Comparison of ENCODE assay signal across 25 cellular contexts in genomic region chr2:16401761-16402300, GRCh38.
A peak's percentile ranks its signal among the peaks of the same experiment; 100 is the strongest.
DNase-seq lines count a peak whose midpoint lies in the region; ATAC-seq, FAIRE-seq and TF ChIP-seq lines count a peak whose summit lies in the region.
"Had no signal": no experiment of that assay in that cellular context is flagged by ENCODE, and none has a peak within 500 bp of the region (broad histone marks: within the 10 kb centered on the region; RNA-seq: fewer than 3 reads in every experiment).

No MANE protein-coding gene starts in this region.

- no TSS peak for BruUV-seq in Caco-2 (replicated peaks; lab: Mats Ljungman, UMichigan)

- H3K18ac ChIP-seq in H1 (ENCODE audit: extremely low read depth, low read length): no peak overlapping the region

- H4K20me1 ChIP-seq in H1 (replicated peaks in 1 of 2; ENCODE audit: control insufficient read depth in 1 of 2, insufficient read depth in 2 of 2, low read length in 2 of 2): no peaks in the 10 kb centered on the region
- H4K20me1 ChIP-seq: BLaER1 had no signal

- TF ChIP-seq CTCF in Caco-2 (IDR thresholded peaks at IDR 0.05; ENCODE audit: insufficient read depth in 1 of 2, low read depth in 1 of 2, low read length in 1 of 2, severe bottlenecking in 1 of 2, unreplicated experiment in 1 of 2) (no peak), H1 (IDR thresholded peaks at IDR 0.05; ENCODE audit: control extremely low read depth in 1 of 3, insufficient read depth in 1 of 3, low read depth in 1 of 3, low read length in 3 of 3) (no peak), mesothelial cell of epicardium (IDR thresholded peaks at IDR 0.05; ENCODE audit: unreplicated experiment) (no peak)

- CTCF ChIA-PET in Caco-2 (lab: Charles Lee) (no interaction called here), H1 (lab: Charles Lee; ENCODE audit: partially characterized antibody) (interaction anchor here (0.9 to 1.8 kb wide), 2 partner anchors 15 to 27 kb away, joined by 3 to 6 read pairs; no protein-coding TSS in a partner anchor)

- H3K23me2 ChIP-seq in H1 (ENCODE audit: low read depth, low read length): no peaks in the 10 kb centered on the region

- TF ChIP-seq EP300 in H1 (IDR thresholded peaks at IDR 0.05; ENCODE audit: borderline replicate concordance in 1 of 2, low read depth in 2 of 2, low read length in 2 of 2): no peak

- intact Hi-C loops in Caco-2 (cut with micrococcal nuclease; ENCODE audit: unreplicated experiment): no loop called here

- peak; percentile 11 for ATAC-seq in stimulated activated effector memory CD8-positive, alpha-beta T cell treated with anti-CD3 and anti-CD28 coated beads, Interleukin-12 subunit alpha, Interleukin-12 subunit beta, amount 100 ng/mL, for 72 hours
- ATAC-seq: GM12878 had no signal

- H2BK5ac ChIP-seq in H1 (ENCODE audit: low read depth, low read length): no peak overlapping the region

- H3K36me3 ChIP-seq in Caco-2 (ENCODE audit: control insufficient read depth, insufficient read depth, low read length) (peaks cover 2% of the 10 kb centered on the region; the same call in 1 of the 2 replicates), H1 (ENCODE audit: control insufficient read depth in 2 of 4, insufficient read depth in 4 of 4, low read length in 3 of 4) (no peaks in the 10 kb centered on the region)
- H3K36me3 ChIP-seq: BLaER1 had no signal

- no peak overlapping the region for H3K27ac ChIP-seq in H1 (ENCODE audit: low read depth, low read length)
- H3K27ac ChIP-seq: BLaER1 had no signal

- H3K56ac ChIP-seq in H1 (replicated peaks; ENCODE audit: insufficient read length, low read depth, low read length): no peak overlapping the region

- no peak overlapping the region for H4K5ac ChIP-seq in H1 (ENCODE audit: insufficient read length, low read depth, low read length)

- H3K4me3 ChIP-seq in Caco-2 (ENCODE audit: low read depth, low read length) (no peak overlapping the region), H1 (ENCODE audit: extremely low read depth in 1 of 4, insufficient read depth in 2 of 4, low read depth in 3 of 4, low read length in 4 of 4) (no peak overlapping the region)
- H3K4me3 ChIP-seq: BLaER1, GM12878 had no signal

- H3K27me3 ChIP-seq in Caco-2 (replicated peaks; ENCODE audit: control insufficient read depth, insufficient read depth, low read length): no peaks in the 10 kb centered on the region
- no peaks in the 10 kb centered on the region for H3K27me3 ChIP-seq in H1 (replicated peaks in 1 of 4; ENCODE audit: control insufficient read depth in 3 of 4, extremely low read depth in 1 of 4, insufficient read depth in 3 of 4, low read length in 3 of 4)
- H3K27me3 ChIP-seq: BLaER1 had no signal

- H3K14ac ChIP-seq in H1 (ENCODE audit: insufficient read length): no peak overlapping the region

- no peaks in the 10 kb centered on the region for H3K79me2 ChIP-seq in H1 (ENCODE audit: control insufficient read depth in 1 of 2, insufficient read depth in 2 of 2, low read length in 2 of 2)

- DNase-seq in Caco-2 (no peak), H1 (ENCODE audit: low read depth in 1 of 2, low spot score in 2 of 2) (no peak), Ammon's horn (ENCODE audit: low spot score) (no peak), NCI-H226 (no peak), mesothelial cell of epicardium (ENCODE audit: low spot score in 2 of 2, unreplicated experiment in 2 of 2) (no peak)
- DNase-seq in stimulated activated effector memory CD8-positive, alpha-beta T cell treated with anti-CD3 and anti-CD28 coated beads, Interleukin-12 subunit alpha, Interleukin-12 subunit beta, amount 100 ng/mL, for 72 hours (ENCODE audit: low spot score in 2 of 2): no peak
- DNase-seq in activated CD4-positive, alpha-beta T cell treated with anti-CD3 and anti-CD28 coated beads for 4 hours: no peak
- DNase-seq: 8988T; ACHN; C1 segment of cervical spinal cord; Calu3; CD4-positive, alpha-beta memory T cell; CD4-positive, CD25-positive, alpha-beta regulatory T cell; CD8-positive, alpha-beta memory T cell; COR-L47; DMS79 treated with DMSO at 0.1 percent for 48 hours had no signal

- TF ChIP-seq RAD21 in H1 (IDR thresholded peaks at IDR 0.05 in 1 of 2, conservative IDR thresholded peaks at IDR 0.05 in 1 of 2; ENCODE audit: low read depth in 2 of 2, low read length in 2 of 2): no peak

- peaks cover 19% of the 10 kb centered on the region for H3K9me3 Mint-ChIP-seq in Caco-2 (ENCODE audit: unreplicated experiment)
- H3K9me3 Mint-ChIP-seq in stimulated activated effector memory CD8-positive, alpha-beta T cell treated with anti-CD3 and anti-CD28 coated beads, Interleukin-12 subunit alpha, Interleukin-12 subunit beta, amount 100 ng/mL, for 72 hours: no peaks in the 10 kb centered on the region
- H3K9me3 Mint-ChIP-seq in mesothelial cell of epicardium: peaks cover 7% of the 10 kb centered on the region
- H3K9me3 Mint-ChIP-seq: CD14-positive monocyte; CD4-positive, CD25-positive, alpha-beta regulatory T cell had no signal

- H3K79me1 ChIP-seq in H1 (ENCODE audit: low read depth, low read length): no peaks in the 10 kb centered on the region

- H3K4me2 ChIP-seq in H1 (ENCODE audit: insufficient read depth in 1 of 2, low read depth in 2 of 2, low read length in 2 of 2): no peak overlapping the region
- H3K4me2 ChIP-seq: BLaER1 had no signal

- H2BK12ac ChIP-seq in H1 (ENCODE audit: low read depth, low read length): no peak overlapping the region

- 92% methylated on average over 6 of the region's 7 CpGs; no CpG with 5 or more reads in 1 of the 2 experiments for WGBS in H1 (ENCODE audit: extremely low coverage in 1 of 2, insufficient coverage in 1 of 2, insufficient read length in 1 of 2, insufficient replicate concordance in 2 of 2, low coverage in 1 of 2, low lambda C conversion rate in 2 of 2, missing lambda C conversion rate in 1 of 2), 2 experiments

- H3K36me3 Mint-ChIP-seq in Caco-2 (ENCODE audit: insufficient read depth, unreplicated experiment) (peaks cover 6% of the 10 kb centered on the region), mesothelial cell of epicardium (no peaks in the 10 kb centered on the region)
- no peaks in the 10 kb centered on the region for H3K36me3 Mint-ChIP-seq in stimulated activated effector memory CD8-positive, alpha-beta T cell treated with anti-CD3 and anti-CD28 coated beads, Interleukin-12 subunit alpha, Interleukin-12 subunit beta, amount 100 ng/mL, for 72 hours
- H3K36me3 Mint-ChIP-seq: CD14-positive monocyte; CD4-positive, alpha-beta memory T cell; CD4-positive, CD25-positive, alpha-beta regulatory T cell; CD8-positive, alpha-beta memory T cell had no signal

- no peak overlapping the region for H2AFZ ChIP-seq in H1 (ENCODE audit: low read length)

- no peak for TF ChIP-seq POLR2A in H1 (IDR thresholded peaks at IDR 0.05; ENCODE audit: control extremely low read depth in 1 of 2, low read depth in 2 of 2, low read length in 2 of 2)

- H3K27me3 Mint-ChIP-seq in Caco-2 (ENCODE audit: insufficient read depth, unreplicated experiment): no peaks in the 10 kb centered on the region
- no peaks in the 10 kb centered on the region for H3K27me3 Mint-ChIP-seq in mesothelial cell of epicardium (ENCODE audit: low read depth)
- H3K27me3 Mint-ChIP-seq: B cell; CD4-positive, alpha-beta memory T cell; CD4-positive, CD25-positive, alpha-beta regulatory T cell; CD8-positive, alpha-beta memory T cell had no signal

- peak overlapping the region; percentile 50 for H3K27ac Mint-ChIP-seq in Caco-2 (ENCODE audit: unreplicated experiment)
- H3K27ac Mint-ChIP-seq in stimulated activated effector memory CD8-positive, alpha-beta T cell treated with anti-CD3 and anti-CD28 coated beads, Interleukin-12 subunit alpha, Interleukin-12 subunit beta, amount 100 ng/mL, for 72 hours: no peak overlapping the region
- H3K27ac Mint-ChIP-seq in mesothelial cell of epicardium: no peak overlapping the region
- H3K27ac Mint-ChIP-seq: B cell; CD14-positive monocyte; CD4-positive, alpha-beta memory T cell; CD4-positive, CD25-positive, alpha-beta regulatory T cell; CD8-positive, alpha-beta memory T cell had no signal

- H3K9me3 ChIP-seq in Caco-2 (0 out of 2 replicates have a peak, but pooled peaks cover 7% of the 10 kb centered on the region), H1 (ENCODE audit: insufficient read depth in 2 of 2, low read depth in 1 of 2, low read length in 1 of 2) (no peaks in the 10 kb centered on the region)
- H3K9me3 ChIP-seq: BLaER1 had no signal

- POLR2A ChIA-PET in Caco-2 (lab: Charles Lee) (no interaction called here), H1 (lab: Charles Lee; ENCODE audit: partially characterized antibody) (no interaction called here)

- H2BK15ac ChIP-seq in H1 (ENCODE audit: low read length): 0 out of 2 replicates have a peak overlapping the region, but pooled peaks have one; percentile 49

- H3K4me3 Mint-ChIP-seq in Caco-2 (ENCODE audit: unreplicated experiment): no peak overlapping the region
- no peak overlapping the region for H3K4me3 Mint-ChIP-seq in stimulated activated effector memory CD8-positive, alpha-beta T cell treated with anti-CD3 and anti-CD28 coated beads, Interleukin-12 subunit alpha, Interleukin-12 subunit beta, amount 100 ng/mL, for 72 hours
- no peak overlapping the region for H3K4me3 Mint-ChIP-seq in mesothelial cell of epicardium
- H3K4me3 Mint-ChIP-seq: B cell; CD14-positive monocyte; CD4-positive, alpha-beta memory T cell; CD4-positive, CD25-positive, alpha-beta regulatory T cell; CD8-positive, alpha-beta memory T cell had no signal

- H3K23ac ChIP-seq in H1 (ENCODE audit: insufficient read length): no peak overlapping the region

- H2AK5ac ChIP-seq in H1 (ENCODE audit: low read depth, low read length): no peak overlapping the region

- H3K9ac ChIP-seq in H1 (replicated peaks in 1 of 4; ENCODE audit: extremely low read depth in 1 of 4, low read depth in 3 of 4, low read length in 3 of 4): no peak overlapping the region
- H3K9ac ChIP-seq: BLaER1 had no signal

- no peak overlapping the region for H3K4ac ChIP-seq in H1 (replicated peaks; ENCODE audit: insufficient read length, low read depth, low read length)

- peaks cover 31% of the 10 kb centered on the region for H3K4me1 Mint-ChIP-seq in Caco-2 (ENCODE audit: low read depth, unreplicated experiment)
- no peaks in the 10 kb centered on the region for H3K4me1 Mint-ChIP-seq in stimulated activated effector memory CD8-positive, alpha-beta T cell treated with anti-CD3 and anti-CD28 coated beads, Interleukin-12 subunit alpha, Interleukin-12 subunit beta, amount 100 ng/mL, for 72 hours
- H3K4me1 Mint-ChIP-seq in mesothelial cell of epicardium: peaks cover 46% of the 10 kb centered on the region
- H3K4me1 Mint-ChIP-seq: B cell; CD14-positive monocyte; CD4-positive, alpha-beta memory T cell; CD4-positive, CD25-positive, alpha-beta regulatory T cell; CD8-positive, alpha-beta memory T cell had no signal

- no peak overlapping the region for H4K8ac ChIP-seq in H1 (ENCODE audit: extremely low read depth, insufficient read depth, low read length)

- H2BK120ac ChIP-seq in H1 (replicated peaks; ENCODE audit: low read depth, low read length): no peak overlapping the region

- H2BK20ac ChIP-seq in H1 (ENCODE audit: low read length): no peak overlapping the region

- no peak for FAIRE-seq in H1 (lab: Jason Lieb, UNC)
- FAIRE-seq: A204.1, D721Med, G401.6, GM12878, GM12892, GM18507 had no signal

- H3K4me1 ChIP-seq in Caco-2 (peaks cover 41% of the 10 kb centered on the region), H1 (replicated peaks in 1 of 4; ENCODE audit: control insufficient read depth in 3 of 4, insufficient read depth in 4 of 4, low read length in 3 of 4) (no peaks in the 10 kb centered on the region)
- H3K4me1 ChIP-seq: BLaER1 had no signal

- no peak overlapping the region for H4K91ac ChIP-seq in H1 (replicated peaks; ENCODE audit: insufficient read length, low read length)
